ENCODE assay signal across 22 cellular contexts in the genomic region with DNA sequence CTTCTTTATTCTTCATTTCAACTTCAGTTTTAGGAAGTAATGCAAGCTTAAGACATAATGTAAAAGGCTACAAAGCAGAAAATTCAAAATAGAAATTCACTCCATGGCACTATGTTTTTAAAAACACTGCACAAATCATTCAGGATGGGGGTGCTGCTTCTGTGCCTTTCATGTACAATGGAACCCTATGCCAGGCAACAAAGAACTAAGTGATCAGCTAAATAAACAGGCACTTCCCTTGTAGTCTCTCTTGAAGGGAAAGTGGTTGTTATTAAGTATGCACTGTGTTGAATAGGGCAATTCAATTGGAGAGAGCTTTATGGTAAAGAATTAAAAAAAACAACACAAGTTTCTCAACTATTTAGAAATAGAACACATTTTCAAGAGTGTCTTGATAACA.
DNase-seq lines count a peak whose midpoint lies in the region; ATAC-seq and FAIRE-seq lines count a peak whose summit lies in the region.
"Had no signal": no experiment of that assay in that cellular context is flagged by ENCODE, and none has a peak within 500 bp of the region (broad histone marks: within the 10 kb centered on the region; RNA-seq: fewer than 3 reads in every experiment).

No MANE protein-coding gene starts in this region.

- no peaks in the 10 kb centered on the region for H3K9me3 ChIP-seq in SK-N-MC (ENCODE audit: low read depth, low read length)
- H3K9me3 ChIP-seq: colonic mucosa, heart left ventricle, mucosa of descending colon, neutrophil had no signal

- DNase-seq in DMS53 (lab: John Stamatoyannopoulos, UW) (peak; percentile 70), NCI-H2029 treated with DMSO at 0.1 percent for 48 hours (lab: John Stamatoyannopoulos, UW) (peak; percentile 33), SK-N-MC (ENCODE audit: low read depth, low spot score) (no peak), putamen (ENCODE audit: low spot score) (peak; percentile 58), RCC 7860 (ENCODE audit: low spot score) (no peak)
- DNase-seq: activated CD4-positive, alpha-beta T cell treated with anti-CD3 and anti-CD28 coated beads, Interleukin-2, amount 50 U/mL, for 48 hours; activated effector memory CD4-positive, alpha-beta T cell treated with anti-CD3 and anti-CD28 coated beads, Interleukin-2, amount 50 U/mL, for 16 hours; brain microvascular endothelial cell; colonic mucosa; heart left ventricle; mucosa of descending colon; NCI-H1694; NCI-H524 treated with DMSO at 0.1 percent for 48 hours; Right ventricle myocardium superior; stimulated activated naive CD8-positive, alpha-beta T cell treated with anti-CD3 and anti-CD28 coated beads, Interleukin-15, Interleukin-2, amounts not matched to agents 100 U/mL and 50 U/mL, for 24 hours; trophoblast cell; WERI-Rb-1 had no signal

- peak overlapping the region; percentile 83 for H3K27ac ChIP-seq in SK-N-MC
- H3K27ac ChIP-seq: brain microvascular endothelial cell, colonic mucosa, heart left ventricle, neutrophil, skin epidermis, WERI-Rb-1 had no signal

- FAIRE-seq in RCC 7860 (lab: Jason Lieb, UNC) = no peak

- ATAC-seq in GM19452 (IDR thresholded peaks at IDR 0.05; ENCODE audit: unreplicated experiment) (no peak), HG03039 (IDR thresholded peaks at IDR 0.05; ENCODE audit: unreplicated experiment) (no peak)
- ATAC-seq: HCT116; heart left ventricle; mucosa of descending colon; stimulated activated naive CD8-positive, alpha-beta T cell treated with anti-CD3 and anti-CD28 coated beads, Interleukin-15, Interleukin-2, amounts not matched to agents 100 U/mL and 50 U/mL, for 24 hours had no signal

- peak overlapping the region; percentile 43 for H3K9ac ChIP-seq in SK-N-MC (ENCODE audit: insufficient read length)

- H3K4me3 ChIP-seq in SK-N-MC = no peak overlapping the region
- H3K4me3 ChIP-seq: colonic mucosa, heart left ventricle, mucosa of descending colon, skin epidermis had no signal

- no peaks in the 10 kb centered on the region for H3K36me3 ChIP-seq in SK-N-MC (ENCODE audit: insufficient read depth, low read length)
- H3K36me3 ChIP-seq: brain microvascular endothelial cell, colonic mucosa, heart left ventricle, neutrophil, WERI-Rb-1 had no signal

Comparison
In these comparisons a context has a peak if more than half of its experiments do, and no peak if none do; other contexts are left out.
1. DNase-seq: peak in DMS53 (single experiment), NCI-H2029 treated with DMSO at 0.1 percent for 48 hours (single experiment) and putamen (single experiment); none in SK-N-MC (single experiment) and RCC 7860 (single experiment).